In the genomic region with DNA sequence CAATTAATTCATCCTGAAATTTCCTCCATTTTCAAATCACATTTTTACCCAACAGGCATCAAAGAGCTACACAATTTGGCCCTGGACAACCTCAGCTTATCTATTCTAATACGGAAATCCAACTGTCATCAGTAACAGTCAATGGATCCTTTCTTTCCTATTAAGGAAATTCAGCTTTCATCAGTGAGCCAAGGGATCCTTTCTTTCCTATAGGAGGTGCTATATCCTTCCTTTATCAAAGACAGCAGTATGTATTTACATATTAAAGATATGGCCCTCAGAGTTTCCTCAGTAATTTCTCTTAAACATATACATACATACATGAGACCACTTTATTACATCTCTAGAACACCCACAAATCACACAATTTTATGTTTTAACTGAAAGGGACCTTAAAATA, we compare ENCODE assay signal across 31 cellular contexts. TPM values are rescaled to one million over a fixed set of nuclear protein-coding genes. Genes with fewer than 3 reads are reported as not detected.
DNase-seq lines count a peak whose midpoint lies in the region; ATAC-seq, FAIRE-seq and TF ChIP-seq lines count a peak whose summit lies in the region.
"Had no signal": no experiment of that assay in that cellular context is flagged by ENCODE, and none has a peak within 500 bp of the region (broad histone marks: within the 10 kb centered on the region; RNA-seq: fewer than 3 reads in every experiment).

No MANE protein-coding gene starts in this region.

- H3K4me1 ChIP-seq in breast epithelium (no peaks in the 10 kb centered on the region), Loucy (ENCODE audit: insufficient read depth, low read length, poor library complexity, severe bottlenecking) (peaks cover 32% of the 10 kb centered on the region), mammary epithelial cell (ENCODE audit: insufficient read depth, low read length) (no peaks in the 10 kb centered on the region)
- H3K4me1 ChIP-seq: Caco-2 had no signal

- H3K9me3 ChIP-seq in breast epithelium (no peaks in the 10 kb centered on the region), Loucy (ENCODE audit: insufficient read depth, low read depth, low read length) (no peaks in the 10 kb centered on the region), mammary epithelial cell (replicated peaks; ENCODE audit: insufficient read depth, low read length) (no peaks in the 10 kb centered on the region)
- H3K9me3 ChIP-seq: ascending aorta, Caco-2, HAP-1, lower lobe of right lung, transverse colon had no signal

- no peaks in the 10 kb centered on the region for H3K4me1 Mint-ChIP-seq in MCF 10A (ENCODE audit: insufficient read depth, unreplicated experiment)
- H3K4me1 Mint-ChIP-seq in neural crest cell, result peaks cover 14% of the 10 kb centered on the region
- H3K4me1 Mint-ChIP-seq: stimulated activated effector memory CD8-positive, alpha-beta T cell treated with anti-CD3 and anti-CD28 coated beads, Interleukin-12 subunit alpha, Interleukin-12 subunit beta, amount 100 ng/mL, for 72 hours had no signal

- no peak for DNase-seq in MCF 10A (ENCODE audit: unreplicated experiment)
- no peak for DNase-seq in breast epithelium (ENCODE audit: low spot score in 2 of 2)
- DNase-seq in mammary epithelial cell, result no peak
- no peak for DNase-seq in neural crest cell (ENCODE audit: low read depth, low spot score)
- no peak for DNase-seq in central memory CD4-positive, alpha-beta T cell
- DNase-seq in urothelium cell line (ENCODE audit: low spot score), result no peak
- DNase-seq: activated effector memory CD4-positive, alpha-beta T cell treated with anti-CD3 and anti-CD28 coated beads, Interleukin-2, amount 50 U/mL, for 16 hours; activated naive CD8-positive, alpha-beta T cell treated with anti-CD3 and anti-CD28 coated beads for 36 hours; Caco-2; cortex of kidney; DMS53; effector memory CD4-positive, alpha-beta T cell; foreskin fibroblast; Kasumi-1; lower lobe of right lung; naive thymus-derived CD8-positive, alpha-beta T cell; NCI-H1048; NCI-H1694; Right ventricle myocardium superior; stimulated activated CD4-positive, alpha-beta T cell treated with anti-CD3 and anti-CD28 coated beads, Interleukin-4, amount 100 ng/mL, for 4 hours; transverse colon had no signal

- no TSS peak for BruUV-seq in MCF 10A (replicated peaks; lab: Mats Ljungman, UMichigan)
- BruUV-seq in mammary epithelial cell (replicated peaks; lab: Mats Ljungman, UMichigan), result TSS peak; percentile 10

- dilution Hi-C loops in mammary epithelial cell (cut with HindIII; ENCODE audit: low sequenced_read_pairs), result no loop called here

- H4K20me1 ChIP-seq in Loucy (ENCODE audit: insufficient read depth, low read length, poor library complexity, severe bottlenecking) (peaks cover 49% of the 10 kb centered on the region), mammary epithelial cell (ENCODE audit: insufficient read depth, low read length) (no peaks in the 10 kb centered on the region)

- WGBS in mammary epithelial cell (ENCODE audit: low coverage, missing lambda C conversion rate), result 100% methylated on average over 1 of the region's 1 CpG

- no peak overlapping the region for H2AFZ ChIP-seq in Loucy (ENCODE audit: low read length)
- H2AFZ ChIP-seq in mammary epithelial cell (ENCODE audit: low read depth, low read length), result no peak overlapping the region

- intact Hi-C loops in MCF 10A (cut with micrococcal nuclease) (no loop called here), breast epithelium (cut with DNase I; ENCODE audit: low total_unique reads) (loop anchor here (10.0 kb wide), 1 partner anchor 821 kb away; no protein-coding TSS in a partner anchor), mammary epithelial cell (cut with micrococcal nuclease) (no loop called here)

- no peak for ATAC-seq in GM21526 (IDR thresholded peaks at IDR 0.05; ENCODE audit: low FRiP score, unreplicated experiment)
- ATAC-seq: esophagus mucosa; HepG2; lower lobe of right lung; naive thymus-derived CD8-positive, alpha-beta T cell; stimulated activated effector memory CD8-positive, alpha-beta T cell treated with anti-CD3 and anti-CD28 coated beads, Interleukin-12 subunit alpha, Interleukin-12 subunit beta, amount 100 ng/mL, for 72 hours had no signal

- peaks cover 62% of the 10 kb centered on the region for H3K36me3 Mint-ChIP-seq in MCF 10A (ENCODE audit: insufficient read depth, unreplicated experiment)
- peaks cover 21% of the 10 kb centered on the region for H3K36me3 Mint-ChIP-seq in neural crest cell (ENCODE audit: low read depth)

- POLR2A ChIA-PET in MCF 10A (lab: Yijun Ruan, JAX), result interaction anchor here (0.5 to 2.8 kb wide), 4 partner anchors 9 to 947 kb away, joined by 3 to 8 read pairs (median 6); no protein-coding TSS in a partner anchor

- H3K27me3 Mint-ChIP-seq in MCF 10A (ENCODE audit: insufficient read depth, unreplicated experiment) (no peaks in the 10 kb centered on the region), neural crest cell (ENCODE audit: low read depth) (no peaks in the 10 kb centered on the region)
- H3K27me3 Mint-ChIP-seq: activated naive CD8-positive, alpha-beta T cell treated with anti-CD3 and anti-CD28 coated beads for 36 hours; naive thymus-derived CD8-positive, alpha-beta T cell had no signal

- no peak for TF ChIP-seq POLR2A in breast epithelium (IDR thresholded peaks at IDR 0.05)

- no peaks in the 10 kb centered on the region for H3K9me3 Mint-ChIP-seq in MCF 10A (ENCODE audit: unreplicated experiment)
- peaks cover 3% of the 10 kb centered on the region for H3K9me3 Mint-ChIP-seq in neural crest cell
- H3K9me3 Mint-ChIP-seq: activated naive CD8-positive, alpha-beta T cell treated with anti-CD3 and anti-CD28 coated beads for 36 hours; naive thymus-derived CD8-positive, alpha-beta T cell; stimulated activated effector memory CD8-positive, alpha-beta T cell treated with anti-CD3 and anti-CD28 coated beads, Interleukin-12 subunit alpha, Interleukin-12 subunit beta, amount 100 ng/mL, for 72 hours; T-helper 2 cell treated with Interferon-gamma antibody and Interleukin-4, amounts not matched to agents 5 μg/mL and 100 μg/mL, for 36 hours had no signal

- no peak for FAIRE-seq in urothelium cell line (lab: Jason Lieb, UNC)
- FAIRE-seq: GM12892, HepG2 had no signal

- H3K27ac ChIP-seq in breast epithelium (no peak overlapping the region), mammary epithelial cell (ENCODE audit: insufficient read depth, low read depth, low read length) (no peak overlapping the region)
- H3K27ac ChIP-seq: ascending aorta, cardiac muscle cell, lower lobe of right lung, transverse colon had no signal

- no peaks in the 10 kb centered on the region for H3K27me3 ChIP-seq in breast epithelium
- H3K27me3 ChIP-seq in Loucy (ENCODE audit: insufficient read depth, low read length, poor library complexity, severe bottlenecking), result no peaks in the 10 kb centered on the region
- H3K27me3 ChIP-seq in mammary epithelial cell (ENCODE audit: insufficient read depth, low read length), result no peaks in the 10 kb centered on the region
- H3K27me3 ChIP-seq: ascending aorta, cardiac muscle cell, transverse colon had no signal

- H3F3A ChIP-seq in Loucy (ENCODE audit: low read depth), result no peaks in the 10 kb centered on the region

- no peak overlapping the region for H3K9ac ChIP-seq in Loucy (ENCODE audit: low read depth, low read length, poor library complexity, severe bottlenecking)
- no peak overlapping the region for H3K9ac ChIP-seq in mammary epithelial cell (ENCODE audit: insufficient read depth, low read length)

- H3K9me2 ChIP-seq in Loucy (replicated peaks; ENCODE audit: low read depth, low read length), result no peaks in the 10 kb centered on the region

- CTCF ChIA-PET in MCF 10A (lab: Yijun Ruan, JAX), result interaction anchor here (1.1 kb wide), 1 partner anchor 12 kb away, joined by 4 read pairs; no protein-coding TSS in a partner anchor
- CTCF ChIA-PET in mammary epithelial cell (lab: Charles Lee; ENCODE audit: low non-redundant PET), result no interaction called here

- peak overlapping the region; percentile 14 for H3K27ac Mint-ChIP-seq in MCF 10A (ENCODE audit: low read depth, unreplicated experiment)
- no peak overlapping the region for H3K27ac Mint-ChIP-seq in neural crest cell (ENCODE audit: unreplicated experiment)
- H3K27ac Mint-ChIP-seq: activated naive CD8-positive, alpha-beta T cell treated with anti-CD3 and anti-CD28 coated beads for 36 hours; stimulated activated effector memory CD8-positive, alpha-beta T cell treated with anti-CD3 and anti-CD28 coated beads, Interleukin-12 subunit alpha, Interleukin-12 subunit beta, amount 100 ng/mL, for 72 hours; T-helper 2 cell treated with Interferon-gamma antibody and Interleukin-4, amounts not matched to agents 5 μg/mL and 100 μg/mL, for 36 hours had no signal

- H3K4me3 ChIP-seq in breast epithelium (no peak overlapping the region), Loucy (ENCODE audit: low read length, poor library complexity, severe bottlenecking) (no peak overlapping the region), mammary epithelial cell (replicated peaks in 1 of 3; ENCODE audit: insufficient read depth in 1 of 3, low read depth in 2 of 3, low read length in 3 of 3) (no peak overlapping the region)
- H3K4me3 ChIP-seq: ascending aorta, cardiac muscle cell, HAP-1, lower lobe of right lung, transverse colon had no signal

- in situ Hi-C loops in mammary epithelial cell (cut with MboI; ENCODE audit: low sequenced_read_pairs in 2 of 2), result no loop called here

- H3K4me3 Mint-ChIP-seq in MCF 10A (ENCODE audit: unreplicated experiment), result no peak overlapping the region
- H3K4me3 Mint-ChIP-seq in neural crest cell, result no peak overlapping the region
- H3K4me3 Mint-ChIP-seq: activated naive CD8-positive, alpha-beta T cell treated with anti-CD3 and anti-CD28 coated beads for 36 hours; naive thymus-derived CD8-positive, alpha-beta T cell; stimulated activated effector memory CD8-positive, alpha-beta T cell treated with anti-CD3 and anti-CD28 coated beads, Interleukin-12 subunit alpha, Interleukin-12 subunit beta, amount 100 ng/mL, for 72 hours; T-helper 2 cell treated with Interferon-gamma antibody and Interleukin-4, amounts not matched to agents 5 μg/mL and 100 μg/mL, for 36 hours had no signal

- H3K4me2 ChIP-seq in Loucy (ENCODE audit: low read depth, low read length, poor library complexity, severe bottlenecking) (no peak overlapping the region), mammary epithelial cell (ENCODE audit: insufficient read depth, low read depth, low read length) (no peak overlapping the region)

- peaks cover 51% of the 10 kb centered on the region for H3K79me2 ChIP-seq in Loucy (ENCODE audit: insufficient read depth, low read length)
- peaks cover 53% of the 10 kb centered on the region for H3K79me2 ChIP-seq in mammary epithelial cell (ENCODE audit: insufficient read depth, low read length)

- no peaks in the 10 kb centered on the region for H3K36me3 ChIP-seq in breast epithelium
- peaks cover 50% of the 10 kb centered on the region for H3K36me3 ChIP-seq in Loucy (ENCODE audit: insufficient read depth, low read length)
- peaks cover 31% of the 10 kb centered on the region for H3K36me3 ChIP-seq in mammary epithelial cell (ENCODE audit: insufficient read depth, low read length)

- TF ChIP-seq CTCF in MCF 10A (IDR thresholded peaks at IDR 0.05; ENCODE audit: unreplicated experiment), result no peak
- TF ChIP-seq CTCF in breast epithelium (IDR thresholded peaks at IDR 0.05), result no peak
- peak; percentile 34 for TF ChIP-seq CTCF in Loucy (conservative IDR thresholded peaks at IDR 0.05; ENCODE audit: low read length)
- peak in 1 of 2 donors; percentile 11 for TF ChIP-seq CTCF in mammary epithelial cell (conservative IDR thresholded peaks at IDR 0.05 in 1 of 2, IDR thresholded peaks at IDR 0.05 in 1 of 2; ENCODE audit: extremely low read depth in 1 of 2, insufficient read depth in 1 of 2, low read depth in 1 of 2, low read length in 2 of 2)
- TF ChIP-seq CTCF in neural crest cell (conservative IDR thresholded peaks at IDR 0.05), result peak; percentile 23

RNA-seq across cellular contexts. Expression of gene DHX36, which starts 10.1 kb away (rescaled TPM):
- 93.5 and 108 TPM in 2 replicates for total RNA-seq in MCF 10A (2022)
- total RNA-seq in breast epithelium, result 100 to 1,000 TPM in 1 of 3 donors, 10 to 100 TPM in 2; 46.1 to 122 (median 88.8) TPM
- total RNA-seq in mammary epithelial cell, result 10 to 100 TPM; 50.8 to 63.1 TPM
- polyA plus RNA-seq in mammary epithelial cell, result 34.0 TPM
- 59.7 TPM for polyA minus RNA-seq in mammary epithelial cell
- total RNA-seq in neural crest cell, result 93.4 and 103 TPM in 2 replicates

Comparison
In these comparisons a context has a peak if more than half of its experiments do, and no peak if none do; other contexts are left out.
1. CTCF ChIP-seq: peak in Loucy (single experiment) and neural crest cell (single experiment); none in MCF 10A (single experiment) and breast epithelium (0 of 3).